ENCODE assay signal across 17 cellular contexts in the genomic region with DNA sequence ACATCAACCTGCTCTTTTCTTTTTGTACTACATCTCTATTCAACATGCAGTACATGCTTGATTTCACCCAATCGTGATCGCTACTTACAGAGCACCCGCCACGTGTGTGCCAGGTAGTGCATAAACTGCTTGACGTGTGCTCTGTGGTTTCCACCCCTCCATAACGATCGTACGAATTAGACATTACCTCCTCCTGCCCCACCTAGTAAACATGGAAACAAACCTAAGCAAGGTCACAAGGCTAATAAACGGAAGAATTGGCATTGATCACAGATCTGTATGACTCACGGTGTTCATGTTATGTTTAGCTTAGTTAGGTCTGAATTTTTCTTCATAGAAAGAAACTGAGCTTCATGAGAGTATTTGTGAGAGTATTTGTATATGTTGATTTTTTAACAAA.
"Had no signal": no experiment of that assay in that cellular context is flagged by ENCODE, and none has a peak within 500 bp of the region (broad histone marks: within the 10 kb centered on the region; RNA-seq: fewer than 3 reads in every experiment).

No MANE protein-coding gene starts in this region.

- H3K4me1 Mint-ChIP-seq: activated B cell treated with CpG ODN at 0.5 μM for 24 hours had no signal

- H3K36me3 Mint-ChIP-seq: natural killer cell had no signal

- H3K4me3 Mint-ChIP-seq: activated B cell treated with CpG ODN at 0.5 μM for 24 hours; activated CD4-positive, alpha-beta T cell treated with anti-CD3 and anti-CD28 coated beads, Interleukin-2, amount 10 ng/mL, durations not matched to agents 24 days and 14 days; activated naive CD8-positive, alpha-beta T cell treated with anti-CD3 and anti-CD28 coated beads, Interleukin-2, amount 50 U/mL, for 24 hours; natural killer cell; T-helper 1 cell treated with Interleukin-12 subunit alpha and Interleukin-12 subunit beta and Interleukin-4 antibody, amounts not matched to agents 30 μg/mL and 1 μg/mL, for 36 hours had no signal

- H3K9me3 ChIP-seq: colonic mucosa, psoas muscle, suprapubic skin, upper lobe of left lung had no signal

- H3K27ac ChIP-seq: colonic mucosa, epithelial cell of prostate, psoas muscle, suprapubic skin, upper lobe of left lung had no signal

- H3K27ac Mint-ChIP-seq: activated B cell treated with CpG ODN at 0.5 μM for 24 hours; activated CD4-positive, alpha-beta T cell treated with anti-CD3 and anti-CD28 coated beads, Interleukin-2, amount 10 ng/mL, durations not matched to agents 24 days and 14 days; activated naive CD8-positive, alpha-beta T cell treated with anti-CD3 and anti-CD28 coated beads, Interleukin-2, amount 50 U/mL, for 24 hours; natural killer cell; T-helper 1 cell treated with Interleukin-12 subunit alpha and Interleukin-12 subunit beta and Interleukin-4 antibody, amounts not matched to agents 30 μg/mL and 1 μg/mL, for 36 hours had no signal

- ATAC-seq: activated naive CD8-positive, alpha-beta T cell treated with anti-CD3 and anti-CD28 coated beads, Interleukin-2, amount 50 U/mL, for 24 hours; left lobe of liver; natural killer cell; psoas muscle; sciatic nerve had no signal

- H3K36me3 ChIP-seq: colonic mucosa, suprapubic skin, upper lobe of left lung had no signal

- H3K4me1 ChIP-seq: colonic mucosa, upper lobe of left lung had no signal

- DNase-seq: activated B cell treated with CpG ODN at 0.5 μM for 24 hours; activated CD4-positive, alpha-beta T cell treated with anti-CD3 and anti-CD28 coated beads, Interleukin-2, amount 10 ng/mL, durations not matched to agents 24 days and 14 days; activated naive CD4-positive, alpha-beta T cell treated with Interleukin-2 at 50 U/mL for 16 hours; activated naive CD8-positive, alpha-beta T cell treated with anti-CD3 and anti-CD28 coated beads, Interleukin-2, amount 50 U/mL, for 24 hours; colonic mucosa; effector CD8-positive, alpha-beta T cell; mammary epithelial cell; natural killer cell; nucleus accumbens; psoas muscle; stimulated activated naive CD4-positive, alpha-beta T cell; upper lobe of left lung had no signal

- H3K27me3 ChIP-seq: colonic mucosa, suprapubic skin, upper lobe of left lung had no signal

- H3K4me3 ChIP-seq: colonic mucosa, psoas muscle, suprapubic skin, upper lobe of left lung had no signal

- H3K9me3 Mint-ChIP-seq: activated B cell treated with CpG ODN at 0.5 μM for 24 hours; activated CD4-positive, alpha-beta T cell treated with anti-CD3 and anti-CD28 coated beads, Interleukin-2, amount 10 ng/mL, durations not matched to agents 24 days and 14 days; activated naive CD8-positive, alpha-beta T cell treated with anti-CD3 and anti-CD28 coated beads, Interleukin-2, amount 50 U/mL, for 24 hours; natural killer cell; T-helper 1 cell treated with Interleukin-12 subunit alpha and Interleukin-12 subunit beta and Interleukin-4 antibody, amounts not matched to agents 30 μg/mL and 1 μg/mL, for 36 hours had no signal

- H3K27me3 Mint-ChIP-seq: activated B cell treated with CpG ODN at 0.5 μM for 24 hours; activated CD4-positive, alpha-beta T cell treated with anti-CD3 and anti-CD28 coated beads, Interleukin-2, amount 10 ng/mL, durations not matched to agents 24 days and 14 days; activated naive CD8-positive, alpha-beta T cell treated with anti-CD3 and anti-CD28 coated beads, Interleukin-2, amount 50 U/mL, for 24 hours had no signal
